Comparison of ENCODE assay signal across 20 cellular contexts in genomic region chr1:183883629-183884028, GRCh38.
DNase-seq lines count a peak whose midpoint lies in the region; ATAC-seq, FAIRE-seq and TF ChIP-seq lines count a peak whose summit lies in the region.
"Had no signal": no experiment of that assay in that cellular context is flagged by ENCODE, and none has a peak within 500 bp of the region (broad histone marks: within the 10 kb centered on the region; RNA-seq: fewer than 3 reads in every experiment).

No MANE protein-coding gene starts in this region.

- WGBS in K562 (ENCODE audit: insufficient coverage, low coverage, missing lambda C conversion rate): 0% methylated on average over 5 of the region's 5 CpGs
- WGBS in H9 (ENCODE audit: extremely low coverage, insufficient read length, low lambda C conversion rate): no CpG with 5 or more reads among the region's 5 CpGs

- TF ChIP-seq EP300 in K562 (IDR thresholded peaks at IDR 0.05; ENCODE audit: low read length): no peak

- no peak for TF ChIP-seq RAD21 in K562 (CRISPR knock-in tag; conservative IDR thresholded peaks at IDR 0.05 in 1 of 2, IDR thresholded peaks at IDR 0.05 in 1 of 2)

- H3K79me2 ChIP-seq in K562 (ENCODE audit: control insufficient read depth, insufficient read depth, low read length) (no peaks in the 10 kb centered on the region), H9 (ENCODE audit: insufficient read depth, low read length) (no peaks in the 10 kb centered on the region)

- H3K9me1 ChIP-seq in K562 (ENCODE audit: control insufficient read depth, insufficient read depth, low read length): no peaks in the 10 kb centered on the region

- DNase-seq in MV-4-11 (lab: John Stamatoyannopoulos, UW) (peak; percentile 71), K562 (ENCODE audit: extremely low read depth in 1 of 4, low spot score in 3 of 4) (no peak), HUDEP-2 (lab: John Stamatoyannopoulos, UW; ENCODE audit: unreplicated experiment in 76 of 76) (no peak), OCI-M2 (lab: John Stamatoyannopoulos, UW; ENCODE audit: unreplicated experiment) (no peak), H9 (no peak)
- DNase-seq: activated CD4-positive, alpha-beta T cell treated with anti-CD3 and anti-CD28 coated beads for 48 hours; Caco-2; foreskin melanocyte; midbrain; NCI-H1436; NCI-H2171 treated with DMSO at 0.1 percent for 48 hours; NCI-H774; Peyer's patch; SK-N-SH had no signal

- no peaks in the 10 kb centered on the region for H3K27me3 ChIP-seq in BLaER1
- H3K27me3 ChIP-seq in K562 (ENCODE audit: control insufficient read depth in 2 of 2, insufficient read depth in 2 of 2, low read length in 2 of 2): peaks cover 4 to 10% of the 10 kb centered on the region in 2 experiments; a peak in 4 of 5 replicates
- no peaks in the 10 kb centered on the region for H3K27me3 ChIP-seq in H9 (ENCODE audit: insufficient read depth, low read length)
- H3K27me3 ChIP-seq: body of pancreas, Peyer's patch had no signal

- H3K56ac ChIP-seq in H9 (ENCODE audit: insufficient read length, low read depth, low read length): no peak overlapping the region

- no peak overlapping the region for H3K4me3 Mint-ChIP-seq in nephron
- H3K4me3 Mint-ChIP-seq in H9: no peak overlapping the region

- H2BK12ac ChIP-seq in H9 (ENCODE audit: insufficient read length, low read depth, low read length): no peak overlapping the region

- H3K23me2 ChIP-seq in H9 (ENCODE audit: insufficient read length, low read depth, low read length, poor library complexity, severe bottlenecking): no peaks in the 10 kb centered on the region

- H2BK15ac ChIP-seq in H9 (ENCODE audit: low read depth, low read length): no peak overlapping the region

- POLR2A ChIA-PET in K562 (lab: Yijun Ruan, JAX): no interaction called here

- H4K91ac ChIP-seq in H9 (ENCODE audit: insufficient read length, low read depth, low read length): no peak overlapping the region

- H3K9me3 Mint-ChIP-seq in nephron: no peaks in the 10 kb centered on the region
- no peaks in the 10 kb centered on the region for H3K9me3 Mint-ChIP-seq in H9

- peak overlapping the region; percentile 70 to 96 (median 94) for H3K27ac Mint-ChIP-seq in nephron
- H3K27ac Mint-ChIP-seq in H9: 0 out of 7 replicates have a peak overlapping the region, but pooled peaks of 1 of the 3 experiments have one; percentile 41

- TF ChIP-seq CTCF in K562 (IDR thresholded peaks at IDR 0.05 in 2 of 3, conservative IDR thresholded peaks at IDR 0.05 in 1 of 3; ENCODE audit: insufficient read depth in 2 of 3, low read depth in 1 of 3, low read length in 3 of 3) (no peak), nephron (IDR thresholded peaks at IDR 0.05; ENCODE audit: unreplicated experiment in 3 of 3) (no peak), H9 (conservative IDR thresholded peaks at IDR 0.05) (no peak)

- no peak overlapping the region for H4K5ac ChIP-seq in H9 (ENCODE audit: insufficient read length, low read depth, low read length)

- no peak overlapping the region for H3K14ac ChIP-seq in H9 (ENCODE audit: insufficient read depth, low read length)

- H2AFZ ChIP-seq in K562 (ENCODE audit: low read depth, low read length) (no peak overlapping the region), H9 (ENCODE audit: low read length) (no peak overlapping the region)

- CTCF ChIA-PET in K562 (lab: Yijun Ruan, JAX; ENCODE audit: low intra/inter-chr PET ratio): no interaction called here

- no peak for TF ChIP-seq POLR2A in K562 (conservative IDR thresholded peaks at IDR 0.05)

- H3K9ac ChIP-seq in BLaER1 (no peak overlapping the region), K562 (ENCODE audit: insufficient read depth in 1 of 2, low read depth in 2 of 2, low read length in 2 of 2) (no peak overlapping the region), H9 (ENCODE audit: extremely low read depth, insufficient read length, low read length) (no peak overlapping the region)
- H3K9ac ChIP-seq: SK-N-SH had no signal

- no peak overlapping the region for H2AK5ac ChIP-seq in H9 (ENCODE audit: insufficient read length, low read length)

- H4K8ac ChIP-seq in H9 (replicated peaks; ENCODE audit: insufficient read length, low read depth, low read length): no peak overlapping the region

- ATAC-seq in K562 (no peak), HG03108 (IDR thresholded peaks at IDR 0.05; ENCODE audit: unreplicated experiment) (no peak)
- ATAC-seq: body of pancreas had no signal

- no peaks in the 10 kb centered on the region for H3K79me1 ChIP-seq in H9 (ENCODE audit: insufficient read depth, low read depth, low read length, poor library complexity, severe bottlenecking)

- H3K27ac ChIP-seq in BLaER1: peak overlapping the region; percentile 60
- no peak overlapping the region for H3K27ac ChIP-seq in K562 (ENCODE audit: extremely low read depth, low read depth, low read length)
- H3K27ac ChIP-seq in H9 (ENCODE audit: insufficient read length, low read depth, low read length): no peak overlapping the region

- peaks cover 27% of the 10 kb centered on the region; the same call in 1 of the 2 replicates for H3K9me3 ChIP-seq in BLaER1
- H3K9me3 ChIP-seq in K562 (replicated peaks; ENCODE audit: control insufficient read depth, insufficient read depth, low read depth, low read length): no peaks in the 10 kb centered on the region
- no peaks in the 10 kb centered on the region for H3K9me3 ChIP-seq in H9 (ENCODE audit: control insufficient read depth, low read depth, low read length)
- H3K9me3 ChIP-seq: body of pancreas, Caco-2, Peyer's patch, SK-N-SH had no signal

- intact Hi-C loops in K562 (cut with micrococcal nuclease): no loop called here

- in situ Hi-C loops in K562 (cut with MboI): no loop called here

- peaks cover 76% of the 10 kb centered on the region for H3K4me1 ChIP-seq in BLaER1
- no peaks in the 10 kb centered on the region for H3K4me1 ChIP-seq in K562 (replicated peaks in 1 of 2; ENCODE audit: control insufficient read depth in 2 of 2, insufficient read depth in 2 of 2, low read length in 2 of 2)
- peaks cover 5% of the 10 kb centered on the region; the same call in 1 of the 2 replicates for H3K4me1 ChIP-seq in H9 (ENCODE audit: insufficient read depth, low read length)

- no peak overlapping the region for H2BK5ac ChIP-seq in H9 (ENCODE audit: insufficient read length, low read length)

- H3K4me3 ChIP-seq in BLaER1 (no peak overlapping the region), K562 (no peak overlapping the region)
- H3K4me3 ChIP-seq: body of pancreas, coronary artery, Peyer's patch had no signal

- no peak overlapping the region for H3K18ac ChIP-seq in H9 (ENCODE audit: insufficient read length, low read depth, low read length)

- no peak for FAIRE-seq in K562 (lab: Jason Lieb, UNC)
- FAIRE-seq: H1 had no signal

- H3K23ac ChIP-seq in H9 (ENCODE audit: insufficient read length, low read depth, low read length): no peak overlapping the region

- H3K36me3 ChIP-seq in BLaER1: peaks cover 77% of the 10 kb centered on the region
- H3K36me3 ChIP-seq in K562 (ENCODE audit: control insufficient read depth, insufficient read depth, low read length): no peaks in the 10 kb centered on the region

- no peaks in the 10 kb centered on the region for H3K27me3 Mint-ChIP-seq in nephron (ENCODE audit: low read depth)
- no peaks in the 10 kb centered on the region for H3K27me3 Mint-ChIP-seq in H9 (ENCODE audit: low read depth)

- H2BK120ac ChIP-seq in H9 (ENCODE audit: low read depth, low read length, poor library complexity, severe bottlenecking): no peak overlapping the region

- H4K20me1 ChIP-seq in BLaER1 (no peaks in the 10 kb centered on the region), K562 (replicated peaks; ENCODE audit: control insufficient read depth, insufficient read depth, low read length) (no peaks in the 10 kb centered on the region), H9 (ENCODE audit: control insufficient read depth, insufficient read depth, insufficient read length) (no peaks in the 10 kb centered on the region)

- no peak overlapping the region for H2BK20ac ChIP-seq in H9 (ENCODE audit: low read depth, low read length, poor library complexity, severe bottlenecking)

- H3T11ph ChIP-seq in H9 (ENCODE audit: low read length): no peak overlapping the region

- no TSS peak for BruUV-seq in K562 (replicated peaks; lab: Mats Ljungman, UMichigan)

- H3K4me1 Mint-ChIP-seq in nephron (peaks cover 85% of the 10 kb centered on the region), H9 (peaks cover 9 to 19% of the 10 kb centered on the region in 2 experiments)

- peaks cover 62% of the 10 kb centered on the region for H3K36me3 Mint-ChIP-seq in nephron (ENCODE audit: low read depth)
- H3K36me3 Mint-ChIP-seq in H9 (ENCODE audit: insufficient read depth in 1 of 3, low read depth in 3 of 3): no peaks in the 10 kb centered on the region; a peak in 1 of 7 replicates

- H3K4ac ChIP-seq in H9 (ENCODE audit: low read depth, low read length): no peak overlapping the region

- H3K4me2 ChIP-seq in BLaER1: peak overlapping the region; percentile 25; the same call in 1 of the 2 replicates
- H3K4me2 ChIP-seq in K562 (ENCODE audit: insufficient read depth, low read length): no peak overlapping the region
- H3K4me2 ChIP-seq in H9 (ENCODE audit: insufficient read depth, insufficient read length, low read length): no peak overlapping the region
- H3K4me2 ChIP-seq: SK-N-SH had no signal

TF ChIP-seq in K562, 482 proteins besides CTCF, POLR2A, EP300 and RAD21 (continues in another document):
- peak; percentile 43; the same call in 1 of the 2 replicates for TF ChIP-seq SPI1 (IDR thresholded peaks at IDR 0.05; ENCODE audit: borderline replicate concordance, low read depth, low read length)
